Comparison of ENCODE assay signal across 25 cellular contexts in the genomic region with DNA sequence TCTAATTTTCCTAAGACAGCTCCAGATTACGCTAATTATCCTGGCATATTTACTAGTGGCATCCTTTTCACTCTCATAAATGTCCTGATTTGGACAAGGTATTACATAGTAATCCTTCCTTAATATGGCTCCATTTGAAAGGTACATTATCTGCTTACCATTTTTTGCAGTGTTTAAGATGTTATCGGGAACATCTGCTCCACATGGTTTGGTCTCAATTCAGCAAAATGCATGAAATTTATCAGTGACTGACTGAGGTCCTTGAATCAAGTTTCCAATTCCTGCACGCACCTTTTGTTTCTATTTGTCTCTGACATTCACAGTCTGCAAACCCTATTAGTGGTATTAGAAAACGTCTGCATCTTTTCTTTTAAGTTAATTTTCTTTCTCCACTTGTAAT.
"Had no signal": no experiment of that assay in that cellular context is flagged by ENCODE, and none has a peak within 500 bp of the region (broad histone marks: within the 10 kb centered on the region; RNA-seq: fewer than 3 reads in every experiment).

No MANE protein-coding gene starts in this region.

- H3K36me3 ChIP-seq: colonic mucosa, esophagus muscularis mucosa, esophagus squamous epithelium, gastrocnemius medialis, gastroesophageal sphincter, heart left ventricle, heart right ventricle had no signal

- DNase-seq: colonic mucosa; cortex of kidney; dermis blood vessel endothelial cell; dorsolateral prefrontal cortex; effector CD4-positive, alpha-beta T cell; effector CD8-positive, alpha-beta T cell; effector memory CD4-positive, alpha-beta T cell; effector memory CD8-positive, alpha-beta T cell; endodermal cell; erythroblast; esophagus squamous epithelium; foreskin fibroblast; foreskin keratinocyte; foreskin melanocyte; gastrocnemius medialis; glutamatergic neuron; head of caudate nucleus; heart left ventricle; heart right ventricle had no signal

- H3K9me3 ChIP-seq: colonic mucosa, esophagus muscularis mucosa, esophagus squamous epithelium, gastrocnemius medialis, gastroesophageal sphincter, heart left ventricle, heart right ventricle had no signal

- H3K4me3 ChIP-seq: colonic mucosa, coronary artery, dorsolateral prefrontal cortex, esophagus muscularis mucosa, esophagus squamous epithelium, gastrocnemius medialis, gastroesophageal sphincter, heart left ventricle, heart right ventricle, hepatocyte had no signal

- H2AFZ ChIP-seq: hepatocyte had no signal

- H3K27me3 ChIP-seq: colonic mucosa, esophagus muscularis mucosa, foreskin keratinocyte, gastrocnemius medialis, gastroesophageal sphincter, hepatocyte had no signal

- H3K79me2 ChIP-seq: hepatocyte had no signal

- H3K4me2 ChIP-seq: hepatocyte had no signal

- H3K27ac ChIP-seq: colonic mucosa, coronary artery, dorsolateral prefrontal cortex, epithelial cell of prostate, esophagus muscularis mucosa, esophagus squamous epithelium, foreskin keratinocyte, gastrocnemius medialis, gastroesophageal sphincter, heart left ventricle, heart right ventricle, hepatocyte had no signal

- ATAC-seq: effector memory CD8-positive, alpha-beta T cell; esophagus mucosa; foreskin keratinocyte; gastrocnemius medialis; gastroesophageal sphincter; heart left ventricle; heart right ventricle had no signal

- H3K4me1 ChIP-seq: colonic mucosa, esophagus muscularis mucosa, esophagus squamous epithelium, foreskin keratinocyte, gastrocnemius medialis, gastroesophageal sphincter, heart left ventricle, heart right ventricle had no signal
